15 cellular contexts compared by ENCODE assay signal in the genomic region with DNA sequence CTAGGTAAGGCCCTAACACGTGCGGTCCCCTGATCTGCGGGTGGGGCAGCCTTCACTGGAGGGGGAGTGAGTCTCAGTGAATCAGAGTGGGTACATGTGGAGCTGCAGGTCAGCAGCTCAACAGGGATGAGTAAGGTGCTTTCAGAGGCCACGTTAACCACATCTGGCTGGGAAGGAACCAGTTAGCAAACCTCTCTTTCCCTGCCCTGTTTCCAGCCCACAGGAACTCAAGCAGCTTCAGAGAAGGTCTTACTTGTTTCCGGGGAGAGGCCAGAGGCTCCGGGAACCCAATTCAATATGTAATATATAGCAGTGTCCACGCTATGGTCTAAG.
A peak's percentile ranks its signal among the peaks of the same experiment; 100 is the strongest.
DNase-seq lines count a peak whose midpoint lies in the region; ATAC-seq, FAIRE-seq and TF ChIP-seq lines count a peak whose summit lies in the region.
"Had no signal": no experiment of that assay in that cellular context is flagged by ENCODE, and none has a peak within 500 bp of the region (broad histone marks: within the 10 kb centered on the region; RNA-seq: fewer than 3 reads in every experiment).

No MANE protein-coding gene starts in this region.

- peak overlapping the region; percentile 44 for H3K27ac Mint-ChIP-seq in nephron progenitor cell
- H3K27ac Mint-ChIP-seq: activated naive CD4-positive, alpha-beta T cell treated with anti-CD3 and anti-CD28 coated beads for 36 hours; CD4-positive, alpha-beta T cell had no signal

- peak overlapping the region; percentile 81 for H3K4me2 ChIP-seq in GM12878 (ENCODE audit: control insufficient read depth, insufficient read depth)

- peak overlapping the region; percentile 39; the same call in 1 of the 2 replicates for H3K9ac ChIP-seq in GM12878 (ENCODE audit: control insufficient read depth, insufficient read depth, low read length)

- RAD21 ChIA-PET in GM12878 (lab: Charles Lee; ENCODE audit: unreplicated experiment) = interaction anchor here (0.5 kb wide), 1 partner anchor 460 kb away, joined by 3 read pairs; no protein-coding TSS in a partner anchor

- no peaks in the 10 kb centered on the region for H3K27me3 ChIP-seq in GM12878 (replicated peaks in 1 of 2; ENCODE audit: control insufficient read depth in 2 of 2, insufficient read depth in 2 of 2, low read length in 1 of 2)

- TF ChIP-seq EP300 in GM12878 (IDR thresholded peaks at IDR 0.05; ENCODE audit: borderline replicate concordance in 1 of 2, control insufficient read depth in 1 of 2, low read depth in 2 of 2, low read length in 2 of 2) = no peak

- peaks cover 46% of the 10 kb centered on the region for H3K4me1 ChIP-seq in GM12878 (ENCODE audit: control insufficient read depth, insufficient read depth, low read length)

- no peaks in the 10 kb centered on the region; the same call in 1 of the 2 replicates for H3K79me2 ChIP-seq in GM12878 (ENCODE audit: control insufficient read depth, insufficient read depth, low read length)

- no peaks in the 10 kb centered on the region for H3K36me3 ChIP-seq in GM12878 (ENCODE audit: control insufficient read depth in 2 of 2, insufficient read depth in 2 of 2, low read length in 1 of 2)

- H4K20me1 ChIP-seq in GM12878 (ENCODE audit: control insufficient read depth, insufficient read depth) = no peaks in the 10 kb centered on the region

- DNase-seq in ELR (ENCODE audit: low read depth) (peak; percentile 47), HK-2 (ENCODE audit: unreplicated experiment) (peak; percentile 23), GM12878 (ENCODE audit: low read depth, low spot score) (no peak), nephron progenitor cell (no peak), ecto neural progenitor cell (ENCODE audit: low spot score) (no peak), GM03348 (ENCODE audit: low spot score) (no peak), NCI-H1092 treated with DMSO at 0.1 percent for 48 hours (lab: John Stamatoyannopoulos, UW) (no peak)
- DNase-seq: activated naive CD4-positive, alpha-beta T cell treated with anti-CD3 and anti-CD28 coated beads for 36 hours; CD4-positive, alpha-beta T cell; central memory CD4-positive, alpha-beta T cell; NCI-H1436 treated with DMSO at 0.1 percent for 48 hours; NCI-H510A treated with DMSO at 0.1 percent for 48 hours; SW 1271 had no signal

- H2AFZ ChIP-seq in GM12878 (ENCODE audit: control insufficient read depth, low read depth, low read length) = no peak overlapping the region

- TF ChIP-seq CTCF in GM12878 (IDR thresholded peaks at IDR 0.05 in 2 of 3, conservative IDR thresholded peaks at IDR 0.05 in 1 of 3; ENCODE audit: control insufficient read depth in 2 of 3, extremely low read depth in 1 of 3, insufficient read depth in 1 of 3, low read depth in 3 of 3, low read length in 3 of 3) = no peak
- TF ChIP-seq CTCF in nephron progenitor cell (IDR thresholded peaks at IDR 0.05) = no peak

- in situ Hi-C loops in GM12878 (cut with MboI) = loop anchor here (5.0 kb wide), 1 partner anchor 418 kb away; no protein-coding TSS in a partner anchor

- FAIRE-seq in GM12878 (lab: Jason Lieb, UNC) = no peak
- FAIRE-seq: kidney had no signal

- H3K9me3 Mint-ChIP-seq in nephron progenitor cell = peaks cover 17% of the 10 kb centered on the region
- H3K9me3 Mint-ChIP-seq: activated naive CD4-positive, alpha-beta T cell treated with anti-CD3 and anti-CD28 coated beads for 36 hours; CD4-positive, alpha-beta T cell had no signal

- POLR2A ChIA-PET in GM12878 (lab: Charles Lee) = no interaction called here

- WGBS in GM12878 (ENCODE audit: insufficient coverage, insufficient replicate concordance, low lambda C conversion rate, missing lambda C conversion rate) = 84% methylated on average over 7 of the region's 7 CpGs

- CTCF ChIA-PET in GM12878 (lab: Yijun Ruan, JAX) = interaction anchor here (1.6 kb wide), 1 partner anchor 413 kb away, joined by 3 read pairs; no protein-coding TSS in a partner anchor

- no TSS peak for BruUV-seq in GM12878 (replicated peaks; lab: Mats Ljungman, UMichigan)

- TF ChIP-seq RAD21 in GM12878 (IDR thresholded peaks at IDR 0.05; ENCODE audit: insufficient read depth, low read depth, low read length) = no peak

- intact Hi-C loops in GM12878 (cut with micrococcal nuclease; ENCODE audit: unreplicated experiment) = no loop called here

- H3K4me1 Mint-ChIP-seq in nephron progenitor cell = peaks cover 47% of the 10 kb centered on the region

- H3K27ac ChIP-seq in GM12878 (ENCODE audit: control insufficient read depth, insufficient read depth) = peak overlapping the region; percentile 62

- ATAC-seq in GM12878 (no peak), HG02884 (IDR thresholded peaks at IDR 0.05; ENCODE audit: unreplicated experiment) (no peak)

- H3K36me3 Mint-ChIP-seq in nephron progenitor cell (ENCODE audit: low read depth) = peaks cover 12% of the 10 kb centered on the region

- H3K4me3 Mint-ChIP-seq in nephron progenitor cell = no peak overlapping the region
- H3K4me3 Mint-ChIP-seq: activated naive CD4-positive, alpha-beta T cell treated with anti-CD3 and anti-CD28 coated beads for 36 hours; CD4-positive, alpha-beta T cell had no signal

- TF ChIP-seq POLR2A in GM12878 (IDR thresholded peaks at IDR 0.05; ENCODE audit: low read depth, low read length) = no peak

- no peak overlapping the region for H3K4me3 ChIP-seq in GM12878

- peaks cover 7% of the 10 kb centered on the region for H3K27me3 Mint-ChIP-seq in nephron progenitor cell (ENCODE audit: low read depth, poor library complexity)
- H3K27me3 Mint-ChIP-seq: CD4-positive, alpha-beta T cell had no signal

- no peaks in the 10 kb centered on the region for H3K9me3 ChIP-seq in GM12878 (replicated peaks; ENCODE audit: control insufficient read depth, insufficient read depth, low read length)

- SMC1A ChIA-PET in GM12878 (lab: Charles Lee; ENCODE audit: uncharacterized antibody, unreplicated experiment) = no interaction called here

TF ChIP-seq in GM12878, 131 proteins besides CTCF, POLR2A, EP300 and RAD21:
- TF ChIP-seq, protein P1, sequence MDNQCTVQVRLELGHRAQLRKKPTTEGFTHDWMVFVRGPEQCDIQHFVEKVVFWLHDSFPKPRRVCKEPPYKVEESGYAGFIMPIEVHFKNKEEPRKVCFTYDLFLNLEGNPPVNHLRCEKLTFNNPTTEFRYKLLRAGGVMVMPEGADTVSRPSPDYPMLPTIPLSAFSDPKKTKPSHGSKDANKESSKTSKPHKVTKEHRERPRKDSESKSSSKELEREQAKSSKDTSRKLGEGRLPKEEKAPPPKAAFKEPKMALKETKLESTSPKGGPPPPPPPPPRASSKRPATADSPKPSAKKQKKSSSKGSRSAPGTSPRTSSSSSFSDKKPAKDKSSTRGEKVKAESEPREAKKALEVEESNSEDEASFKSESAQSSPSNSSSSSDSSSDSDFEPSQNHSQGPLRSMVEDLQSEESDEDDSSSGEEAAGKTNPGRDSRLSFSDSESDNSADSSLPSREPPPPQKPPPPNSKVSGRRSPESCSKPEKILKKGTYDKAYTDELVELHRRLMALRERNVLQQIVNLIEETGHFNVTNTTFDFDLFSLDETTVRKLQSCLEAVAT (IDR thresholded peaks at IDR 0.05) = no peak
- TF ChIP-seq CHD2 (IDR thresholded peaks at IDR 0.05; ENCODE audit: borderline replicate concordance, low read depth, low read length) (no peak), RUNX3 (IDR thresholded peaks at IDR 0.05; ENCODE audit: low read length) (peak; percentile 32; the same call in 1 of the 2 replicates), ATF7 (IDR thresholded peaks at IDR 0.05; ENCODE audit: low read depth) (no peak), ZSCAN29 (IDR thresholded peaks at IDR 0.05) (no peak), PAX8 (IDR thresholded peaks at IDR 0.05) (no peak)

Comparison
In these comparisons a context has a peak if more than half of its experiments do, and no peak if none do; other contexts are left out.
1. DNase-seq: peak in ELR (single experiment) and HK-2 (single experiment); none in GM12878 (single experiment), nephron progenitor cell (single experiment), ecto neural progenitor cell (single experiment), GM03348 (single experiment) and NCI-H1092 treated with DMSO at 0.1 percent for 48 hours (single experiment).